34 cellular contexts compared by ENCODE assay signal in genomic region chr15:52622791-52623190, GRCh38.
"Had no signal": no experiment of that assay in that cellular context is flagged by ENCODE, and none has a peak within 500 bp of the region (broad histone marks: within the 10 kb centered on the region; RNA-seq: fewer than 3 reads in every experiment).

No MANE protein-coding gene starts in this region.

- ATAC-seq: activated naive CD8-positive, alpha-beta T cell treated with anti-CD3 and anti-CD28 coated beads, Interleukin-2, amount 50 U/mL, for 24 hours; activated T-cell treated with anti-CD3 and anti-CD28 coated beads, Interleukin-2, amount 50 U/mL, for 72 hours; body of pancreas; heart left ventricle; T-cell had no signal

- H3K27me3 ChIP-seq: adrenal gland, body of pancreas, colonic mucosa, esophagus squamous epithelium, heart left ventricle had no signal

- H3K9me3 ChIP-seq: adrenal gland, body of pancreas, colonic mucosa, esophagus squamous epithelium, heart left ventricle had no signal

- H3K4me3 ChIP-seq: adrenal gland, body of pancreas, colonic mucosa, esophagus squamous epithelium, heart left ventricle had no signal

- H3K27ac ChIP-seq: adrenal gland, body of pancreas, colonic mucosa, epithelial cell of prostate, esophagus squamous epithelium, heart left ventricle had no signal

- H3K27me3 Mint-ChIP-seq: activated CD4-positive, alpha-beta memory T cell treated with anti-CD3 and anti-CD28 coated beads, Interleukin-2, amount 10 ng/mL, durations not matched to agents 7 days and 5 days; activated CD4-positive, alpha-beta T cell treated with anti-CD3 and anti-CD28 coated beads, Interleukin-2, amount 10 ng/mL, durations not matched to agents 7 days and 5 days; activated naive CD4-positive, alpha-beta T cell treated with anti-CD3 and anti-CD28 coated beads, Interleukin-2, amount 10 ng/mL, durations not matched to agents 7 days and 5 days; activated naive CD8-positive, alpha-beta T cell treated with anti-CD3 and anti-CD28 coated beads for 36 hours; activated naive CD8-positive, alpha-beta T cell treated with anti-CD3 and anti-CD28 coated beads, Interleukin-2, amount 50 U/mL, for 24 hours; activated T-cell treated with anti-CD3 and anti-CD28 coated beads, Interleukin-2, amount 50 U/mL, for 24 hours; T-cell had no signal

- DNase-seq: activated CD4-positive, alpha-beta memory T cell treated with anti-CD3 and anti-CD28 coated beads, Interleukin-2, amount 10 ng/mL, durations not matched to agents 7 days and 5 days; activated CD4-positive, alpha-beta T cell treated with anti-CD3 and anti-CD28 coated beads for 1 hour; activated CD4-positive, alpha-beta T cell treated with anti-CD3 and anti-CD28 coated beads for 4 hours; activated CD4-positive, alpha-beta T cell treated with anti-CD3 and anti-CD28 coated beads, Interleukin-2, amount 10 ng/mL, durations not matched to agents 7 days and 5 days; activated CD4-positive, alpha-beta T cell treated with anti-CD3 and anti-CD28 coated beads, Interleukin-2, amount 50 U/mL, for 4 hours; activated CD8-positive, alpha-beta memory T cell treated with anti-CD3 and anti-CD28 coated beads, Interleukin-2, amount 50 U/mL, for 48 hours; activated gamma-delta T cell; activated naive CD4-positive, alpha-beta T cell; activated naive CD4-positive, alpha-beta T cell treated with anti-CD3 and anti-CD28 coated beads, Interleukin-2, amount 10 ng/mL, durations not matched to agents 7 days and 5 days; activated naive CD8-positive, alpha-beta T cell treated with anti-CD3 and anti-CD28 coated beads for 36 hours; activated naive CD8-positive, alpha-beta T cell treated with anti-CD3 and anti-CD28 coated beads, Interleukin-2, amount 50 U/mL, for 24 hours; activated T-cell treated with anti-CD3 and anti-CD28 coated beads for 4 hours; activated T-cell treated with anti-CD3 and anti-CD28 coated beads, Interleukin-2, amount 50 U/mL, for 24 hours; activated T-cell treated with anti-CD3 and anti-CD28 coated beads, Interleukin-2, amount 50 U/mL, for 72 hours; adrenal gland; amygdala; aorta; body of pancreas; caudate nucleus; cerebellar nuclear complex; colonic mucosa; effector CD8-positive, alpha-beta T cell; esophagus squamous epithelium; foreskin melanocyte; glutamatergic neuron; heart left ventricle; SW 1271; T-cell; T1000 had no signal

- H3K9me3 Mint-ChIP-seq: activated CD4-positive, alpha-beta memory T cell treated with anti-CD3 and anti-CD28 coated beads, Interleukin-2, amount 10 ng/mL, durations not matched to agents 7 days and 5 days; activated CD4-positive, alpha-beta T cell treated with anti-CD3 and anti-CD28 coated beads, Interleukin-2, amount 10 ng/mL, durations not matched to agents 7 days and 5 days; activated naive CD4-positive, alpha-beta T cell treated with anti-CD3 and anti-CD28 coated beads, Interleukin-2, amount 10 ng/mL, durations not matched to agents 7 days and 5 days; activated naive CD8-positive, alpha-beta T cell treated with anti-CD3 and anti-CD28 coated beads for 36 hours; activated naive CD8-positive, alpha-beta T cell treated with anti-CD3 and anti-CD28 coated beads, Interleukin-2, amount 50 U/mL, for 24 hours; activated T-cell treated with anti-CD3 and anti-CD28 coated beads, Interleukin-2, amount 50 U/mL, for 24 hours; activated T-cell treated with anti-CD3 and anti-CD28 coated beads, Interleukin-2, amount 50 U/mL, for 72 hours; T-cell; T-helper 1 cell treated with Interleukin-12 subunit alpha and Interleukin-12 subunit beta and Interleukin-4 antibody, amounts not matched to agents 30 μg/mL and 1 μg/mL, for 36 hours; T-helper 2 cell treated with Interferon-gamma antibody and Interleukin-4, amounts not matched to agents 5 μg/mL and 100 μg/mL, for 36 hours had no signal

- H3K36me3 ChIP-seq: colonic mucosa had no signal

- H3K27ac Mint-ChIP-seq: activated CD4-positive, alpha-beta memory T cell treated with anti-CD3 and anti-CD28 coated beads, Interleukin-2, amount 10 ng/mL, durations not matched to agents 7 days and 5 days; activated CD4-positive, alpha-beta T cell treated with anti-CD3 and anti-CD28 coated beads, Interleukin-2, amount 10 ng/mL, durations not matched to agents 7 days and 5 days; activated naive CD4-positive, alpha-beta T cell treated with anti-CD3 and anti-CD28 coated beads, Interleukin-2, amount 10 ng/mL, durations not matched to agents 7 days and 5 days; activated naive CD8-positive, alpha-beta T cell treated with anti-CD3 and anti-CD28 coated beads for 36 hours; activated naive CD8-positive, alpha-beta T cell treated with anti-CD3 and anti-CD28 coated beads, Interleukin-2, amount 50 U/mL, for 24 hours; activated T-cell treated with anti-CD3 and anti-CD28 coated beads, Interleukin-2, amount 50 U/mL, for 24 hours; activated T-cell treated with anti-CD3 and anti-CD28 coated beads, Interleukin-2, amount 50 U/mL, for 72 hours; T-cell; T-helper 1 cell treated with Interleukin-12 subunit alpha and Interleukin-12 subunit beta and Interleukin-4 antibody, amounts not matched to agents 30 μg/mL and 1 μg/mL, for 36 hours; T-helper 2 cell treated with Interferon-gamma antibody and Interleukin-4, amounts not matched to agents 5 μg/mL and 100 μg/mL, for 36 hours had no signal

- H3K4me1 ChIP-seq: colonic mucosa, esophagus squamous epithelium had no signal

- H3K4me3 Mint-ChIP-seq: activated CD4-positive, alpha-beta memory T cell treated with anti-CD3 and anti-CD28 coated beads, Interleukin-2, amount 10 ng/mL, durations not matched to agents 7 days and 5 days; activated CD4-positive, alpha-beta T cell treated with anti-CD3 and anti-CD28 coated beads, Interleukin-2, amount 10 ng/mL, durations not matched to agents 7 days and 5 days; activated naive CD4-positive, alpha-beta T cell treated with anti-CD3 and anti-CD28 coated beads, Interleukin-2, amount 10 ng/mL, durations not matched to agents 7 days and 5 days; activated naive CD8-positive, alpha-beta T cell treated with anti-CD3 and anti-CD28 coated beads for 36 hours; activated naive CD8-positive, alpha-beta T cell treated with anti-CD3 and anti-CD28 coated beads, Interleukin-2, amount 50 U/mL, for 24 hours; activated T-cell treated with anti-CD3 and anti-CD28 coated beads, Interleukin-2, amount 50 U/mL, for 24 hours; activated T-cell treated with anti-CD3 and anti-CD28 coated beads, Interleukin-2, amount 50 U/mL, for 72 hours; T-cell; T-helper 1 cell treated with Interleukin-12 subunit alpha and Interleukin-12 subunit beta and Interleukin-4 antibody, amounts not matched to agents 30 μg/mL and 1 μg/mL, for 36 hours; T-helper 2 cell treated with Interferon-gamma antibody and Interleukin-4, amounts not matched to agents 5 μg/mL and 100 μg/mL, for 36 hours had no signal

- FAIRE-seq: endometrium, endothelial cell of umbilical vein had no signal
